27 cellular contexts compared by ENCODE assay signal in genomic region chr9:124514874-124515273, GRCh38. TPM values are rescaled to one million over a fixed set of nuclear protein-coding genes. Genes with fewer than 3 reads are reported as not detected.
"Had no signal": no experiment of that assay in that cellular context is flagged by ENCODE, and none has a peak within 500 bp of the region (broad histone marks: within the 10 kb centered on the region; RNA-seq: fewer than 3 reads in every experiment).

No MANE protein-coding gene starts in this region.

- H3K27ac ChIP-seq: RWPE1 had no signal

- H3K27ac Mint-ChIP-seq: IgD-negative memory B cell had no signal

- H3K9me3 Mint-ChIP-seq: IgD-negative memory B cell had no signal

- H3K36me3 Mint-ChIP-seq: IgD-negative memory B cell had no signal

- ATAC-seq: Panc1, PC-3 had no signal

- H3K4me2 ChIP-seq: SK-N-SH had no signal

- H3K9me3 ChIP-seq: SK-N-SH had no signal

- H3K9ac ChIP-seq: SK-N-SH had no signal

- H3K4me1 Mint-ChIP-seq: IgD-negative memory B cell had no signal

- DNase-seq: KBM-7; MV-4-11; NCI-H1048; NCI-H1105 treated with DMSO at 0.1 percent for 48 hours; NCI-H1417 treated with DMSO at 0.1 percent for 48 hours; NCI-H146; NCI-H1694 treated with DMSO at 0.1 percent for 48 hours; NCI-H1930; NCI-H2081; NCI-H2107; NCI-H2227 treated with DMSO at 0.1 percent for 48 hours; NCI-H526 treated with DMSO at 0.1 percent for 48 hours; NCI-H748 treated with DMSO at 0.1 percent for 48 hours; NK-92 treated with Interleukin-12 subunit alpha and Interleukin-12 subunit beta, amount 100 ng/mL, for 24 hours; PC-3; SHP77; SW 1271 had no signal

- H3K4me3 Mint-ChIP-seq: IgD-negative memory B cell had no signal

RNA-seq across cellular contexts. Expression of gene NR5A1, which starts 7.7 kb away (rescaled TPM):
- total RNA-seq: HT1080, LHCN-M2, MCF 10A, NCI-H460, OCI-LY7, PC-3, SK-MEL-5 had no signal
- polyA plus RNA-seq: IgD-negative memory B cell, SK-N-SH had no signal
